ENCODE assay signal across 8 cellular contexts in genomic region chr10:100008708-100009282, GRCh38. TPM values are rescaled to one million over a fixed set of nuclear protein-coding genes. Genes with fewer than 3 reads are reported as not detected.
DNase-seq lines count a peak whose midpoint lies in the region; ATAC-seq, FAIRE-seq and TF ChIP-seq lines count a peak whose summit lies in the region.

No MANE protein-coding gene starts in this region.

- TSS peak; percentile 54 for BruUV-seq in K562 (replicated peaks; lab: Mats Ljungman, UMichigan)

- CTCF ChIA-PET in K562 (lab: Yijun Ruan, JAX; ENCODE audit: low intra/inter-chr PET ratio), result no interaction called here

- peak overlapping the region; percentile 87 for H3K4me2 ChIP-seq in K562 (ENCODE audit: insufficient read depth, low read length)
- H3K4me2 ChIP-seq in mesenchymal stem cell (ENCODE audit: low read length, poor library complexity, severe bottlenecking), result peak overlapping the region; percentile 73

- no peak for TF ChIP-seq CTCF in left ventricle myocardium inferior (IDR thresholded peaks at IDR 0.05; ENCODE audit: borderline replicate concordance)
- no peak for TF ChIP-seq CTCF in K562 (IDR thresholded peaks at IDR 0.05 in 2 of 3, conservative IDR thresholded peaks at IDR 0.05 in 1 of 3; ENCODE audit: insufficient read depth in 2 of 3, low read depth in 1 of 3, low read length in 3 of 3)

- no peak overlapping the region for H3K23ac ChIP-seq in mesenchymal stem cell (ENCODE audit: low read length in 2 of 2)

- H3K4ac ChIP-seq in mesenchymal stem cell (ENCODE audit: low read depth in 1 of 2, low read length in 2 of 2), result peak overlapping the region in 1 of 2 experiments; percentile 87

- H3K4me1 ChIP-seq in left ventricle myocardium inferior, result peaks cover 62% of the 10 kb centered on the region
- peaks cover 12 to 24% of the 10 kb centered on the region in 2 experiments; a peak in 4 of 5 replicates for H3K4me1 ChIP-seq in K562 (replicated peaks in 1 of 2; ENCODE audit: control insufficient read depth in 2 of 2, insufficient read depth in 2 of 2, low read length in 2 of 2)
- peaks cover 13% of the 10 kb centered on the region for H3K4me1 ChIP-seq in mesenchymal stem cell (ENCODE audit: control insufficient read depth, insufficient read depth, low read depth, low read length)
- H3K4me1 ChIP-seq in aorta (ENCODE audit: control insufficient read depth in 1 of 2, insufficient read depth in 2 of 2, low read length in 2 of 2), result peaks cover 0 to 2% of the 10 kb centered on the region in 2 donors

- no peak overlapping the region for H4K91ac ChIP-seq in mesenchymal stem cell (ENCODE audit: low read length)

- FAIRE-seq in K562 (lab: Jason Lieb, UNC), result peak; percentile 62

- no peak overlapping the region for H2BK15ac ChIP-seq in mesenchymal stem cell (ENCODE audit: low read depth, poor library complexity, severe bottlenecking)

- no peaks in the 10 kb centered on the region for H3K9me1 ChIP-seq in K562 (ENCODE audit: control insufficient read depth, insufficient read depth, low read length)

- no peak for TF ChIP-seq RAD21 in K562 (CRISPR knock-in tag; conservative IDR thresholded peaks at IDR 0.05 in 1 of 2, IDR thresholded peaks at IDR 0.05 in 1 of 2)

- H2BK5ac ChIP-seq in mesenchymal stem cell (ENCODE audit: low read depth, low read length, poor library complexity, severe bottlenecking), result no peak overlapping the region

- H4K20me1 ChIP-seq in K562 (replicated peaks; ENCODE audit: control insufficient read depth, insufficient read depth, low read length), result 0 out of 2 replicates have a peak, but pooled peaks cover 7% of the 10 kb centered on the region

- peak overlapping the region; percentile 79 to 87 for H3K18ac ChIP-seq in mesenchymal stem cell (ENCODE audit: low read depth in 1 of 2, low read length in 2 of 2)

- H2BK12ac ChIP-seq in mesenchymal stem cell (ENCODE audit: low read length in 2 of 2), result peak overlapping the region in 1 of 2 experiments; percentile 45

- POLR2A ChIA-PET in K562 (lab: Yijun Ruan, JAX), result interaction anchor here (0.7 kb wide), 1 partner anchor 36 kb away, joined by 3 read pairs; no protein-coding TSS in a partner anchor

- ATAC-seq in K562, result peak; percentile 10; the same call in 2 of the 3 replicates
- ATAC-seq in aorta (ENCODE audit: low FRiP score), result no peak
- no peak for ATAC-seq in GM18861 (IDR thresholded peaks at IDR 0.05; ENCODE audit: unreplicated experiment)
- ATAC-seq in GM18867 (IDR thresholded peaks at IDR 0.05; ENCODE audit: unreplicated experiment), result no peak

- H2AFZ ChIP-seq in K562 (ENCODE audit: low read depth, low read length) (peak overlapping the region; percentile 91), mesenchymal stem cell (ENCODE audit: low read depth, low read length) (no peak overlapping the region)

- DNase-seq in left ventricle myocardium inferior (no peak), cardiac septum (ENCODE audit: low spot score) (no peak), K562 (ENCODE audit: extremely low read depth in 1 of 4, low spot score in 3 of 4) (peak in 1 of 4 experiments; percentile 8), mesenchymal stem cell (peak; percentile 31), aorta (no peak), NCI-H2107 (lab: John Stamatoyannopoulos, UW) (no peak)

- H2AK5ac ChIP-seq in mesenchymal stem cell (ENCODE audit: low read length, severe bottlenecking), result no peak overlapping the region

- H3K79me1 ChIP-seq in mesenchymal stem cell (replicated peaks; ENCODE audit: low read length, poor library complexity, severe bottlenecking), result no peaks in the 10 kb centered on the region

- H3K9ac ChIP-seq in K562 (ENCODE audit: insufficient read depth in 1 of 2, low read depth in 2 of 2, low read length in 2 of 2) (peak overlapping the region; percentile 55 to 91), mesenchymal stem cell (ENCODE audit: low read length) (peak overlapping the region; percentile 94)

- no peak overlapping the region for H2BK120ac ChIP-seq in mesenchymal stem cell (ENCODE audit: low read depth, low read length)

- intact Hi-C loops in left ventricle myocardium inferior (cut with micrococcal nuclease), result no loop called here
- intact Hi-C loops in cardiac septum (cut with DNase I), result loop anchor here (2.0 to 10.0 kb wide), 2 partner anchors 32 to 176 kb away; partner anchors contain the start of gene ERLIN1
- intact Hi-C loops in K562 (cut with micrococcal nuclease), result no loop called here
- intact Hi-C loops in aorta (cut with DNase I), result loop anchor here (5.0 to 10.0 kb wide), 2 partner anchors 36 to 94 kb away; no protein-coding TSS in a partner anchor

- no peak overlapping the region for H3K14ac ChIP-seq in mesenchymal stem cell (ENCODE audit: low read length in 2 of 2)

- in situ Hi-C loops in K562 (cut with MboI), result no loop called here

- H3K4me3 ChIP-seq in left ventricle myocardium inferior (peak overlapping the region; percentile 92), K562 (peak overlapping the region; percentile 59), mesenchymal stem cell (ENCODE audit: insufficient read depth in 1 of 2, low read depth in 1 of 2, low read length in 2 of 2) (peak overlapping the region; percentile 84 to 99), aorta (ENCODE audit: low read length in 2 of 2) (peak overlapping the region; percentile 77 to 100)

- H4K8ac ChIP-seq in mesenchymal stem cell (ENCODE audit: low read length), result no peak overlapping the region

- 5% methylated on average over 9 of the region's 9 CpGs for WGBS in K562 (ENCODE audit: insufficient coverage, low coverage, missing lambda C conversion rate)
- WGBS in mesenchymal stem cell, result under 1% methylated on average over 7 of the region's 9 CpGs
- WGBS in aorta, 2 donors, result 18 to 22% methylated on average over 9 of the region's 9 CpGs

- TF ChIP-seq POLR2A in K562 (conservative IDR thresholded peaks at IDR 0.05), result no peak

- H3K27me3 ChIP-seq in left ventricle myocardium inferior (ENCODE audit: low read depth) (no peaks in the 10 kb centered on the region), K562 (ENCODE audit: control insufficient read depth in 2 of 2, insufficient read depth in 2 of 2, low read length in 2 of 2) (no peaks in the 10 kb centered on the region), mesenchymal stem cell (ENCODE audit: control insufficient read depth in 1 of 2, insufficient read depth in 1 of 2, low read length in 2 of 2) (no peaks in the 10 kb centered on the region), aorta (ENCODE audit: control insufficient read depth in 1 of 2, insufficient read depth in 2 of 2, low read length in 1 of 2) (no peaks in the 10 kb centered on the region)

- H3K36me3 ChIP-seq in left ventricle myocardium inferior, result no peaks in the 10 kb centered on the region
- no peaks in the 10 kb centered on the region for H3K36me3 ChIP-seq in K562 (ENCODE audit: control insufficient read depth, insufficient read depth, low read length)
- H3K36me3 ChIP-seq in mesenchymal stem cell (ENCODE audit: control insufficient read depth in 1 of 2, insufficient read depth in 2 of 2, low read depth in 1 of 2, low read length in 2 of 2), result no peaks in the 10 kb centered on the region
- H3K36me3 ChIP-seq in aorta (ENCODE audit: control insufficient read depth in 1 of 2, insufficient read depth in 2 of 2, low read length in 1 of 2), result no peaks in the 10 kb centered on the region

- H3K79me2 ChIP-seq in K562 (ENCODE audit: control insufficient read depth, insufficient read depth, low read length), result peaks cover 19% of the 10 kb centered on the region

- H3K9me3 ChIP-seq in left ventricle myocardium inferior (replicated peaks) (no peaks in the 10 kb centered on the region), K562 (replicated peaks; ENCODE audit: control insufficient read depth, insufficient read depth, low read depth, low read length) (no peaks in the 10 kb centered on the region), mesenchymal stem cell (ENCODE audit: control insufficient read depth, low read length) (no peaks in the 10 kb centered on the region), aorta (ENCODE audit: control insufficient read depth, low read length) (no peaks in the 10 kb centered on the region)

- TF ChIP-seq EP300 in K562 (IDR thresholded peaks at IDR 0.05; ENCODE audit: low read length), result no peak

- H3K27ac ChIP-seq in left ventricle myocardium inferior (replicated peaks) (peak overlapping the region; percentile 92), K562 (ENCODE audit: extremely low read depth, low read depth, low read length) (peak overlapping the region; percentile 40; the same call in 1 of the 3 replicates), mesenchymal stem cell (ENCODE audit: low read length, poor library complexity, severe bottlenecking) (peak overlapping the region; percentile 66), aorta (ENCODE audit: low read depth in 1 of 2, low read length in 2 of 2) (peak overlapping the region in 1 of 2 donors; percentile 75)

TF ChIP-seq in K562, 482 proteins besides CTCF, POLR2A, EP300 and RAD21:
- TF ChIP-seq ADNP (tag; IDR thresholded peaks at IDR 0.05) (no peak), GATAD2A (IDR thresholded peaks at IDR 0.05) (no peak), FOXA3 (CRISPR knock-in tag; conservative IDR thresholded peaks at IDR 0.05 in 1 of 2, IDR thresholded peaks at IDR 0.05 in 1 of 2) (peak; percentile 84 to 94), FOXK2 (conservative IDR thresholded peaks at IDR 0.05 in 1 of 2, IDR thresholded peaks at IDR 0.05 in 1 of 2; ENCODE audit: low read depth in 2 of 2) (peak; percentile 37 to 56; a peak in 2 of 4 replicates)

RNA-seq across cellular contexts. Expression of gene DNMBP, which starts 1.0 kb away (rescaled TPM):
- total RNA-seq in left ventricle myocardium inferior (7.7 TPM), cardiac septum (5.6 TPM), K562 (2014; rRNA removed) (1.8 and 1.9 TPM in 2 replicates), K562 (2014; rRNA removed; fragmentation: Illumina TruSeq; extraction: Trizol) (2.1 and 2.2 TPM in 2 replicates), K562 (2015; rRNA removed; fragmentation: Illumina TruSeq; extraction: Trizol) (2.8 and 3.2 TPM in 2 replicates), K562 (2021) (3.2 and 3.5 TPM in 2 replicates), aorta (10 to 100 TPM; 13.4 to 23.9 TPM)
- 9.9 and 13.0 TPM in 2 replicates for total RNA-seq in K562 (2011; cell fraction: chromatin; rRNA removed; ENCODE audit: low replicate concordance)
- 4.3 and 4.8 TPM in 2 replicates for total RNA-seq in K562 (2011; cell fraction: nucleolus; rRNA removed)
- 5.6 and 6.0 TPM in 2 replicates for total RNA-seq in K562 (2011; cell fraction: nucleoplasm; rRNA removed)
- polyA plus RNA-seq in K562 (2011; rRNA removed) (2.1 and 3.2 TPM in 2 replicates), K562 (2014; fragmentation: Illumina TruSeq; extraction: Trizol) (3.1 and 3.7 TPM in 2 replicates), K562 (2014; fragmentation: Nextera tagmentation; extraction: Ambion mirVana) (1 to 10 TPM in 1 of 2 experiments, under 1 TPM in 1; 0.83 to 1.1 TPM), K562 (2014; rRNA removed) (1.8 and 2.3 TPM in 2 replicates), aorta (1 to 10 TPM; 5.5 to 8.9 TPM)
- polyA plus RNA-seq in K562 (2011; cell fraction: cytosol; rRNA removed), result 1.8 and 3.2 TPM in 2 replicates
- polyA plus RNA-seq in K562 (2011; cell fraction: nucleus; rRNA removed), result 3.3 and 3.7 TPM in 2 replicates
- polyA plus RNA-seq in K562 (2012), result 2.6 and 3.5 TPM in 2 replicates
- polyA minus RNA-seq in K562 (2011; rRNA and poly(A)+ RNA removed), result 3.6 and 5.0 TPM in 2 replicates
- polyA minus RNA-seq in K562 (2011; cell fraction: cytosol; rRNA and poly(A)+ RNA removed), result 2.9 and 3.6 TPM in 2 replicates
- polyA minus RNA-seq in K562 (2011; cell fraction: nucleus; rRNA and poly(A)+ RNA removed), result 2.8 and 5.0 TPM in 2 replicates
- polyA plus RNA-seq in mesenchymal stem cell (2013, experiment 1 of 2), result 15.3 TPM
- 14.3 TPM for polyA plus RNA-seq in mesenchymal stem cell (2013, experiment 2 of 2)

Comparison
In these comparisons a context has a peak if more than half of its experiments do, and no peak if none do; other contexts are left out.
1. intact Hi-C loops: an anchor here in cardiac septum (2.0 to 10.0 kb wide) and aorta (5.0 to 10.0 kb wide); none called in left ventricle myocardium inferior and K562.